ENCODE assay signal across 20 cellular contexts in genomic region chr19:7419777-7420439, GRCh38.
"Had no signal": no experiment of that assay in that cellular context is flagged by ENCODE, and none has a peak within 500 bp of the region (broad histone marks: within the 10 kb centered on the region; RNA-seq: fewer than 3 reads in every experiment).

No MANE protein-coding gene starts in this region.

- H3K27ac Mint-ChIP-seq: activated naive CD4-positive, alpha-beta T cell treated with anti-CD3 and anti-CD28 coated beads, Interleukin-2, amount 10 ng/mL, durations not matched to agents 7 days and 5 days; activated T-helper 2 cell treated with anti-CD3 and anti-CD28 coated beads, Interferon-gamma antibody, Interleukin-2, Interleukin-4, amounts not matched to agents 10 μg/mL and 5 μg/mL and 100 μg/mL, durations not matched to agents 14 hours and 24 hours and 36 hours; T-cell had no signal

- H3K9me3 ChIP-seq: body of pancreas, esophagus squamous epithelium, neutrophil, tibial nerve had no signal

- DNase-seq: activated CD4-positive, alpha-beta T cell treated with anti-CD3 and anti-CD28 coated beads for 1 hour; activated CD4-positive, alpha-beta T cell treated with anti-CD3 and anti-CD28 coated beads, Interleukin-2, amount 50 U/mL, for 48 hours; activated CD8-positive, alpha-beta memory T cell treated with anti-CD3 and anti-CD28 coated beads, Interleukin-2, amount 50 U/mL, for 4 hours; activated naive CD4-positive, alpha-beta T cell treated with anti-CD3 and anti-CD28 coated beads, Interleukin-2, amount 10 ng/mL, durations not matched to agents 7 days and 5 days; amygdala; body of pancreas; caudate nucleus; effector CD4-positive, alpha-beta T cell; esophagus squamous epithelium; islet precursor cell; mammary epithelial cell; naive thymus-derived CD4-positive, alpha-beta T cell; stimulated activated CD4-positive, alpha-beta T cell treated with anti-CD3 and anti-CD28 coated beads, Interleukin-1b, Interleukin-23, amount 100 ng/mL, for 48 hours; substantia nigra; T-cell had no signal

- ATAC-seq: body of pancreas; naive thymus-derived CD4-positive, alpha-beta T cell; T-cell had no signal

- H3K27me3 Mint-ChIP-seq: activated naive CD4-positive, alpha-beta T cell treated with anti-CD3 and anti-CD28 coated beads, Interleukin-2, amount 10 ng/mL, durations not matched to agents 7 days and 5 days; naive thymus-derived CD4-positive, alpha-beta T cell; T-cell had no signal

- H3K9me3 Mint-ChIP-seq: activated naive CD4-positive, alpha-beta T cell treated with anti-CD3 and anti-CD28 coated beads, Interleukin-2, amount 10 ng/mL, durations not matched to agents 7 days and 5 days; activated T-helper 2 cell treated with anti-CD3 and anti-CD28 coated beads, Interferon-gamma antibody, Interleukin-2, Interleukin-4, amounts not matched to agents 10 μg/mL and 5 μg/mL and 100 μg/mL, durations not matched to agents 14 hours and 24 hours and 36 hours; T-cell had no signal

- H3K4me3 ChIP-seq: body of pancreas, coronary artery, esophagus squamous epithelium, hepatocyte, tibial nerve had no signal

- H3K27me3 ChIP-seq: body of pancreas, esophagus squamous epithelium, hepatocyte, neutrophil, tibial nerve had no signal

- H3K4me1 Mint-ChIP-seq: activated naive CD4-positive, alpha-beta T cell treated with anti-CD3 and anti-CD28 coated beads, Interleukin-2, amount 10 ng/mL, durations not matched to agents 7 days and 5 days had no signal

- H3K27ac ChIP-seq: body of pancreas, coronary artery, hepatocyte, neutrophil, tibial nerve had no signal

- H3K4me3 Mint-ChIP-seq: activated naive CD4-positive, alpha-beta T cell treated with anti-CD3 and anti-CD28 coated beads, Interleukin-2, amount 10 ng/mL, durations not matched to agents 7 days and 5 days; naive thymus-derived CD4-positive, alpha-beta T cell; T-cell had no signal
